Comparison of ENCODE assay signal across 3 cellular contexts in genomic region chr5:110542949-110543348, GRCh38.
A peak's percentile ranks its signal among the peaks of the same experiment; 100 is the strongest.
TF ChIP-seq lines count a peak whose summit lies in the region.

No MANE protein-coding gene starts in this region.

TF ChIP-seq in SK-N-SH, 30 proteins besides CTCF, POLR2A, EP300 and RAD21:
- TF ChIP-seq PBX3 (IDR thresholded peaks at IDR 0.05) (no peak), CHD2 (IDR thresholded peaks at IDR 0.05; ENCODE audit: low read length, partially characterized antibody) (no peak), FOXJ3 (CRISPR knock-in tag; IDR thresholded peaks at IDR 0.05) (no peak), RCOR1 (IDR thresholded peaks at IDR 0.05; ENCODE audit: low read length) (no peak), TCF12 (IDR thresholded peaks at IDR 0.05) (no peak), TEAD4 (IDR thresholded peaks at IDR 0.05; ENCODE audit: borderline replicate concordance, insufficient read depth) (no peak), TAF1 (IDR thresholded peaks at IDR 0.05; ENCODE audit: borderline replicate concordance, low read depth, low read length) (no peak), JUND (IDR thresholded peaks at IDR 0.05) (no peak)

TF ChIP-seq in SK-N-SH treated with all-trans-retinoic acid at 6 μM for 48 hours, 23 proteins besides CTCF, POLR2A, EP300 and RAD21:
- no peak for TF ChIP-seq ISL1 (CRISPR knock-in tag; IDR thresholded peaks at IDR 0.05)

TF ChIP-seq in K562, 482 proteins besides CTCF, POLR2A, EP300 and RAD21:
- TF ChIP-seq ARID3A (IDR thresholded peaks at IDR 0.05; ENCODE audit: borderline replicate concordance, low read depth, low read length) (no peak), ZNF707 (CRISPR knock-in tag; conservative IDR thresholded peaks at IDR 0.05) (no peak), ZSCAN32 (CRISPR knock-in tag; IDR thresholded peaks at IDR 0.05) (peak; percentile 70; the same call in 1 of the 2 replicates), CEBPG (CRISPR knock-in tag; IDR thresholded peaks at IDR 0.05) (no peak), CEBPG (tag; conservative IDR thresholded peaks at IDR 0.05 in 1 of 2, IDR thresholded peaks at IDR 0.05 in 1 of 2) (peak in 1 of 2 experiments; percentile 45; a peak in 1 of 4 replicates), ATF4 (CRISPR knock-in tag; IDR thresholded peaks at IDR 0.05) (peak; percentile 92), POLR2H (tag; IDR thresholded peaks at IDR 0.05; ENCODE audit: low read depth) (0 out of 2 replicates have a peak, but pooled peaks have one; percentile 18), HSF4 (CRISPR knock-in tag; IDR thresholded peaks at IDR 0.05; ENCODE audit: borderline replicate concordance) (no peak)
